ENCODE assay signal across 1 cellular context in genomic region chr5:175814676-175815075, GRCh38.
TF ChIP-seq lines count a peak whose summit lies in the region.

No MANE protein-coding gene starts in this region.

TF ChIP-seq in GM23338, 12 proteins besides CTCF, POLR2A, EP300 and RAD21:
- TF ChIP-seq ZNF462 (CRISPR knock-in tag; IDR thresholded peaks at IDR 0.05), result no peak
- no peak for TF ChIP-seq POLR2AphosphoS5 (IDR thresholded peaks at IDR 0.05; ENCODE audit: low read depth)
- no peak for TF ChIP-seq EZH2 (IDR thresholded peaks at IDR 0.05; ENCODE audit: low read depth, unreplicated experiment)
- TF ChIP-seq, protein P1, sequence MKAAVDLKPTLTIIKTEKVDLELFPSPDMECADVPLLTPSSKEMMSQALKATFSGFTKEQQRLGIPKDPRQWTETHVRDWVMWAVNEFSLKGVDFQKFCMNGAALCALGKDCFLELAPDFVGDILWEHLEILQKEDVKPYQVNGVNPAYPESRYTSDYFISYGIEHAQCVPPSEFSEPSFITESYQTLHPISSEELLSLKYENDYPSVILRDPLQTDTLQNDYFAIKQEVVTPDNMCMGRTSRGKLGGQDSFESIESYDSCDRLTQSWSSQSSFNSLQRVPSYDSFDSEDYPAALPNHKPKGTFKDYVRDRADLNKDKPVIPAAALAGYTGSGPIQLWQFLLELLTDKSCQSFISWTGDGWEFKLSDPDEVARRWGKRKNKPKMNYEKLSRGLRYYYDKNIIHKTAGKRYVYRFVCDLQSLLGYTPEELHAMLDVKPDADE (IDR thresholded peaks at IDR 0.05), result no peak
